In the genomic region with DNA sequence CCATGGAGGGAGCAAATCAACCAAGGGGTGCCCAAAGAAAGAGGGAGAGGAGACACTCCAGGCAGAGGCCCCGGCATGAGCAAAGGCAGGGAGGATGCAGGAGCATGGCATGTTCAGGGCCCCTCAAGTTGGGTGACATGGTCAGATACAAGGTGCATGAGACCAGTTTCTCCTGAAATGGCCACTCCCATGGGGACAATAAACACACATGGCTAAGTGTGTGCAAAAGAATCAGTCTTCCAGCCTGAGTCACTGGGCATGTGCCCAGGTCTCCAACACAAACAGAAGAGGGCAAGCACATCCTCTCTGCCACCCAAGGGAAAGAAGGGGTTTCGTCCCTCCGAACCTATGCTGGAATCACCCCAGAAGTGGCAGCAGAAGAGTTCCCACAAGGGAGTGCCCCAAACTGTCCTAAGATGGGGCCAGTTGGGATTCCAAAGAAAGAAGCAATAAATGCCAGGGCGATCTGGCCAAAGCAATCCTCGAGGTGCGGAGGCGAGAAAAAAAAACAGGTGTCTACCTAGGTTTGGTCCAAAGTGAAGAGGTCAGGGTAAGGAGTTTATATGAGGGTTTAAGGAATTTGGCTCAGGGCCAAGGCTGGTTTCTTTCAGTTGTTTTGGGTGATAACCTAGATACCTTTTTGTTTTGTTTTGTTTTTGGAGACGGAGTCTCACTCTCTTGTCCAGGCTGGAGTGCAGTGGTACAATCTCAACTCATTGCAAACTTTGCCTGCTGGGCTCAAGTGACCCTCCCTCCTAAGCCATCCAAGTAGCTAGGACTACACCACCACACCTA, we compare ENCODE assay signal across 1 cellular context.
TF ChIP-seq lines count a peak whose summit lies in the region.

No MANE protein-coding gene starts in this region.

TF ChIP-seq in GM23338, 12 proteins besides CTCF, POLR2A, EP300 and RAD21:
- TF ChIP-seq EZH2phosphoT487 (IDR thresholded peaks at IDR 0.05; ENCODE audit: unreplicated experiment) = no peak
- TF ChIP-seq, protein P1, sequence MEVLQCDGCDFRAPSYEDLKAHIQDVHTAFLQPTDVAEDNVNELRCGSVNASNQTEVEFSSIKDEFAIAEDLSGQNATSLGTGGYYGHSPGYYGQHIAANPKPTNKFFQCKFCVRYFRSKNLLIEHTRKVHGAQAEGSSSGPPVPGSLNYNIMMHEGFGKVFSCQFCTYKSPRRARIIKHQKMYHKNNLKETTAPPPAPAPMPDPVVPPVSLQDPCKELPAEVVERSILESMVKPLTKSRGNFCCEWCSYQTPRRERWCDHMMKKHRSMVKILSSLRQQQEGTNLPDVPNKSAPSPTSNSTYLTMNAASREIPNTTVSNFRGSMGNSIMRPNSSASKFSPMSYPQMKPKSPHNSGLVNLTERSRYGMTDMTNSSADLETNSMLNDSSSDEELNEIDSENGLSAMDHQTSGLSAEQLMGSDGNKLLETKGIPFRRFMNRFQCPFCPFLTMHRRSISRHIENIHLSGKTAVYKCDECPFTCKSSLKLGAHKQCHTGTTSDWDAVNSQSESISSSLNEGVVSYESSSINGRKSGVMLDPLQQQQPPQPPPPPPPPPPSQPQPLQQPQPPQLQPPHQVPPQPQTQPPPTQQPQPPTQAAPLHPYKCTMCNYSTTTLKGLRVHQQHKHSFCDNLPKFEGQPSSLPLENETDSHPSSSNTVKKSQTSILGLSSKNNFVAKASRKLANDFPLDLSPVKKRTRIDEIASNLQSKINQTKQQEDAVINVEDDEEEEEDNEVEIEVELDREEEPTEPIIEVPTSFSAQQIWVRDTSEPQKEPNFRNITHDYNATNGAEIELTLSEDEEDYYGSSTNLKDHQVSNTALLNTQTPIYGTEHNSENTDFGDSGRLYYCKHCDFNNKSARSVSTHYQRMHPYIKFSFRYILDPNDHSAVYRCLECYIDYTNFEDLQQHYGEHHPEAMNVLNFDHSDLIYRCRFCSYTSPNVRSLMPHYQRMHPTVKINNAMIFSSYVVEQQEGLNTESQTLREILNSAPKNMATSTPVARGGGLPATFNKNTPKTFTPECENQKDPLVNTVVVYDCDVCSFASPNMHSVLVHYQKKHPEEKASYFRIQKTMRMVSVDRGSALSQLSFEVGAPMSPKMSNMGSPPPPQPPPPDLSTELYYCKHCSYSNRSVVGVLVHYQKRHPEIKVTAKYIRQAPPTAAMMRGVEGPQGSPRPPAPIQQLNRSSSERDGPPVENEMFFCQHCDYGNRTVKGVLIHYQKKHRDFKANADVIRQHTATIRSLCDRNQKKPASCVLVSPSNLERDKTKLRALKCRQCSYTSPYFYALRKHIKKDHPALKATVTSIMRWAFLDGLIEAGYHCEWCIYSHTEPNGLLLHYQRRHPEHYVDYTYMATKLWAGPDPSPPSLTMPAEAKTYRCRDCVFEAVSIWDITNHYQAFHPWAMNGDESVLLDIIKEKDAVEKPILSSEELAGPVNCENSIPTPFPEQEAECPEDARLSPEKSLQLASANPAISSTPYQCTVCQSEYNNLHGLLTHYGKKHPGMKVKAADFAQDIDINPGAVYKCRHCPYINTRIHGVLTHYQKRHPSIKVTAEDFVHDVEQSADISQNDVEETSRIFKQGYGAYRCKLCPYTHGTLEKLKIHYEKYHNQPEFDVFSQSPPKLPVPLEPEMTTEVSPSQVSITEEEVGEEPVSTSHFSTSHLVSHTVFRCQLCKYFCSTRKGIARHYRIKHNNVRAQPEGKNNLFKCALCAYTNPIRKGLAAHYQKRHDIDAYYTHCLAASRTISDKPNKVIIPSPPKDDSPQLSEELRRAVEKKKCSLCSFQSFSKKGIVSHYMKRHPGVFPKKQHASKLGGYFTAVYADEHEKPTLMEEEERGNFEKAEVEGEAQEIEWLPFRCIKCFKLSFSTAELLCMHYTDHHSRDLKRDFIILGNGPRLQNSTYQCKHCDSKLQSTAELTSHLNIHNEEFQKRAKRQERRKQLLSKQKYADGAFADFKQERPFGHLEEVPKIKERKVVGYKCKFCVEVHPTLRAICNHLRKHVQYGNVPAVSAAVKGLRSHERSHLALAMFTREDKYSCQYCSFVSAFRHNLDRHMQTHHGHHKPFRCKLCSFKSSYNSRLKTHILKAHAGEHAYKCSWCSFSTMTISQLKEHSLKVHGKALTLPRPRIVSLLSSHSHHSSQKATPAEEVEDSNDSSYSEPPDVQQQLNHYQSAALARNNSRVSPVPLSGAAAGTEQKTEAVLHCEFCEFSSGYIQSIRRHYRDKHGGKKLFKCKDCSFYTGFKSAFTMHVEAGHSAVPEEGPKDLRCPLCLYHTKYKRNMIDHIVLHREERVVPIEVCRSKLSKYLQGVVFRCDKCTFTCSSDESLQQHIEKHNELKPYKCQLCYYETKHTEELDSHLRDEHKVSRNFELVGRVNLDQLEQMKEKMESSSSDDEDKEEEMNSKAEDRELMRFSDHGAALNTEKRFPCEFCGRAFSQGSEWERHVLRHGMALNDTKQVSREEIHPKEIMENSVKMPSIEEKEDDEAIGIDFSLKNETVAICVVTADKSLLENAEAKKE (CRISPR knock-in tag; IDR thresholded peaks at IDR 0.05) = no peak
- no peak for TF ChIP-seq NANOG (IDR thresholded peaks at IDR 0.05; ENCODE audit: borderline replicate concordance)
- no peak for TF ChIP-seq ZNF331 (CRISPR knock-in tag; IDR thresholded peaks at IDR 0.05; ENCODE audit: low read depth)
TF ChIP-seq in GM23338: peak in this region for 0.
